Comparison of ENCODE assay signal across 24 cellular contexts in the genomic region with DNA sequence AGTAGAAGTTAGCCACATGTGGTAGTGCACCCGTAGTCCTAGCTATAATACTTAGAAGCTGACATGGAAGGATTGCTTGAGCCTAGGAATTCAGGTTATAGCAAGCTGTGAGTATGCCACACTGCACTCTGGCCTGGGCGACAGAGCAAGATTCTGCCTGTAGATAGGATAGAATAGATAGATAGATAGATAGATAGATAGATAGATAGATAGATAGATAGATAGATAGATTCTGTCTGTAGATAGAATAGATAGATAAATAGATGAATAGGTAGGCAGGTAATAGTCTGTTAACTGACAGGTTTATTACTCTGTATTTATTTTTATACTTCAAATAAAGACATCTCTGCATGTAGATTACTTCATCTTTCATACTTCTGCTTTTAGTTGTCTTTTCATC.
"Had no signal": no experiment of that assay in that cellular context is flagged by ENCODE, and none has a peak within 500 bp of the region (broad histone marks: within the 10 kb centered on the region; RNA-seq: fewer than 3 reads in every experiment).

No MANE protein-coding gene starts in this region.

- H3K4me1 ChIP-seq: ascending aorta, body of pancreas, SJSA1 had no signal

- H3K27ac Mint-ChIP-seq: activated CD4-positive, alpha-beta T cell treated with anti-CD3 and anti-CD28 coated beads for 36 hours; activated CD8-positive, alpha-beta T cell treated with anti-CD3 and anti-CD28 coated beads for 36 hours; activated naive CD8-positive, alpha-beta T cell treated with anti-CD3 and anti-CD28 coated beads, Interleukin-2, amount 50 U/mL, for 24 hours had no signal

- H3K4me1 Mint-ChIP-seq: activated CD4-positive, alpha-beta T cell treated with anti-CD3 and anti-CD28 coated beads for 36 hours; activated naive CD8-positive, alpha-beta T cell treated with anti-CD3 and anti-CD28 coated beads, Interleukin-2, amount 50 U/mL, for 24 hours had no signal

- ATAC-seq: activated CD4-positive, alpha-beta T cell treated with anti-CD3 and anti-CD28 coated beads for 36 hours; activated CD8-positive, alpha-beta T cell treated with anti-CD3 and anti-CD28 coated beads for 36 hours; activated naive CD4-positive, alpha-beta T cell treated with anti-CD3 and anti-CD28 coated beads, Interleukin-2, amount 50 U/mL, for 72 hours; activated naive CD8-positive, alpha-beta T cell treated with anti-CD3 and anti-CD28 coated beads, Interleukin-2, amount 50 U/mL, for 24 hours; body of pancreas; PC-3; SK-N-SH treated with all-trans-retinoic acid at 6 μM for 48 hours had no signal

- H3K9me3 ChIP-seq: ascending aorta, body of pancreas, SJSA1 had no signal

- H3K4me3 Mint-ChIP-seq: activated CD4-positive, alpha-beta T cell treated with anti-CD3 and anti-CD28 coated beads for 36 hours; activated CD8-positive, alpha-beta T cell treated with anti-CD3 and anti-CD28 coated beads for 36 hours; activated naive CD8-positive, alpha-beta T cell treated with anti-CD3 and anti-CD28 coated beads, Interleukin-2, amount 50 U/mL, for 24 hours had no signal

- H3K27me3 ChIP-seq: ascending aorta, body of pancreas, SJSA1 had no signal

- H3K9me3 Mint-ChIP-seq: activated CD8-positive, alpha-beta T cell treated with anti-CD3 and anti-CD28 coated beads for 36 hours; activated naive CD4-positive, alpha-beta T cell treated with anti-CD3 and anti-CD28 coated beads, Interleukin-2, amount 50 U/mL, for 72 hours; activated naive CD8-positive, alpha-beta T cell treated with anti-CD3 and anti-CD28 coated beads, Interleukin-2, amount 50 U/mL, for 24 hours had no signal

- H3K27me3 Mint-ChIP-seq: activated CD4-positive, alpha-beta T cell treated with anti-CD3 and anti-CD28 coated beads for 36 hours; activated CD8-positive, alpha-beta T cell treated with anti-CD3 and anti-CD28 coated beads for 36 hours; activated naive CD8-positive, alpha-beta T cell treated with anti-CD3 and anti-CD28 coated beads, Interleukin-2, amount 50 U/mL, for 24 hours had no signal

- H3K27ac ChIP-seq: ascending aorta, body of pancreas, SJSA1, WERI-Rb-1 had no signal

- H3K4me3 ChIP-seq: ascending aorta, body of pancreas, SJSA1 had no signal

- DNase-seq: activated CD4-positive, alpha-beta T cell treated with anti-CD3 and anti-CD28 coated beads for 36 hours; activated CD8-positive, alpha-beta memory T cell treated with anti-CD3 and anti-CD28 coated beads, Interleukin-2, amount 50 U/mL, for 48 hours; activated CD8-positive, alpha-beta T cell treated with anti-CD3 and anti-CD28 coated beads for 36 hours; activated naive CD4-positive, alpha-beta T cell treated with Interleukin-2 at 50 U/mL for 16 hours; activated naive CD8-positive, alpha-beta T cell treated with anti-CD3 and anti-CD28 coated beads, Interleukin-2, amount 50 U/mL, for 24 hours; activated T-cell treated with anti-CD3 and anti-CD28 coated beads, Interleukin-2, amount 50 U/mL, for 48 hours; amniotic stem cell; body of pancreas; central memory CD4-positive, alpha-beta T cell; IMR-90; KG1; NCI-H1105 treated with DMSO at 0.1 percent for 48 hours; NCI-H1436 treated with DMSO at 0.1 percent for 48 hours; NCI-H187; NCI-H2081; NCI-H524; PC-3; SHP77; T-helper 2 cell; WERI-Rb-1 had no signal
